In genomic region chr11:63999349-64000025, GRCh38 we compare ENCODE assay signal across 8 cellular contexts. TPM values are rescaled to one million over a fixed set of nuclear protein-coding genes. Genes with fewer than 3 reads are reported as not detected.
DNase-seq lines count a peak whose midpoint lies in the region; ATAC-seq, FAIRE-seq and TF ChIP-seq lines count a peak whose summit lies in the region.

No MANE protein-coding gene starts in this region.

- peak overlapping the region; percentile 56 for H3K4me3 Mint-ChIP-seq in activated B cell treated with CpG ODN at 0.5 μM for 24 hours
- H3K4me3 Mint-ChIP-seq in memory B cell, result peak overlapping the region; percentile 76

- H3K9me3 Mint-ChIP-seq in activated B cell treated with CpG ODN at 0.5 μM for 24 hours (no peaks in the 10 kb centered on the region), memory B cell (no peaks in the 10 kb centered on the region)

- ATAC-seq in activated B cell treated with CpG ODN at 0.5 μM for 24 hours (ENCODE audit: low read depth) (peak; percentile 73), memory B cell (ENCODE audit: low read depth) (peak; percentile 65), HG03565 (IDR thresholded peaks at IDR 0.05; ENCODE audit: unreplicated experiment) (no peak)

- H3K27me3 Mint-ChIP-seq in activated B cell treated with CpG ODN at 0.5 μM for 24 hours (no peaks in the 10 kb centered on the region), memory B cell (no peaks in the 10 kb centered on the region)

- FAIRE-seq in D721Med (lab: Jason Lieb, UNC), result no peak

- peaks cover 9% of the 10 kb centered on the region for H3K4me1 Mint-ChIP-seq in activated B cell treated with CpG ODN at 0.5 μM for 24 hours
- H3K4me1 Mint-ChIP-seq in memory B cell, result peaks cover 21% of the 10 kb centered on the region

- DNase-seq in GM19240 (ENCODE audit: insufficient read length, low spot score) (peak; percentile 37), activated B cell treated with CpG ODN at 0.5 μM for 24 hours (peak; percentile 58), memory B cell (ENCODE audit: low spot score in 2 of 2) (peak; percentile 55 to 68), DMS79 (lab: John Stamatoyannopoulos, UW) (no peak), D721Med (ENCODE audit: insufficient read length, low spot score) (no peak)
- peak; percentile 48 for DNase-seq in central memory CD4-positive, alpha-beta T cell
- peak; percentile 34 for DNase-seq in stimulated activated CD8-positive, alpha-beta memory T cell treated with anti-CD3 and anti-CD28 coated beads, Interleukin-7, amount 100 ng/mL, for 24 hours (ENCODE audit: low read depth)

- POLR2A ChIA-PET in activated B cell treated with CpG ODN at 0.5 μM for 24 hours (lab: Charles Lee), result interaction anchor here (0.6 to 1.9 kb wide), 8 partner anchors 9 to 1077 kb away, joined by 3 to 8 read pairs (median 4); partner anchors contain the start of genes OTUB1 and STIP1

- H3K27ac Mint-ChIP-seq in activated B cell treated with CpG ODN at 0.5 μM for 24 hours, result no peak overlapping the region
- no peak overlapping the region for H3K27ac Mint-ChIP-seq in memory B cell

- peaks cover 37% of the 10 kb centered on the region for H3K36me3 Mint-ChIP-seq in activated B cell treated with CpG ODN at 0.5 μM for 24 hours (ENCODE audit: low read depth)
- peaks cover 27% of the 10 kb centered on the region for H3K36me3 Mint-ChIP-seq in memory B cell

- CTCF ChIA-PET in activated B cell treated with CpG ODN at 0.5 μM for 24 hours (lab: Charles Lee), result interaction anchor here (0.6 to 3.7 kb wide), 9 partner anchors 9 to 778 kb away, joined by 3 to 33 read pairs (median 6); partner anchors contain the start of genes MARK2 and OTUB1

- TF ChIP-seq CTCF in activated B cell treated with CpG ODN at 0.5 μM for 24 hours (IDR thresholded peaks at IDR 0.05) (no peak), D721Med (IDR thresholded peaks at IDR 0.05; ENCODE audit: insufficient read depth, missing control alignments) (no peak)

- intact Hi-C loops in activated B cell treated with CpG ODN at 0.5 μM for 24 hours (cut with micrococcal nuclease), result loop anchor here (1.0 to 2.0 kb wide), 4 partner anchors 25 to 305 kb away; partner anchors contain the start of gene COX8A

RNA-seq across cellular contexts. Expression of gene OTUB1, which starts 13.2 kb away (rescaled TPM):
- total RNA-seq in activated B cell treated with CpG ODN at 0.5 μM for 24 hours, result 87.4 and 92.5 TPM in 2 replicates

RNA-seq across cellular contexts. Expression of gene COX8A, which starts 25.1 kb away (rescaled TPM):
- total RNA-seq in activated B cell treated with CpG ODN at 0.5 μM for 24 hours, result 182 and 217 TPM in 2 replicates

RNA-seq across cellular contexts. Expression of gene FLRT1, which starts 36.2 kb away (rescaled TPM):
- total RNA-seq in activated B cell treated with CpG ODN at 0.5 μM for 24 hours, result not detected in 2 replicates

Comparison
In these comparisons a context has a peak if more than half of its experiments do, and no peak if none do; other contexts are left out.
1. DNase-seq: peak in GM19240 (single experiment), activated B cell treated with CpG ODN at 0.5 μM for 24 hours (single experiment), central memory CD4-positive, alpha-beta T cell (single experiment), memory B cell (2 of 2) and stimulated activated CD8-positive, alpha-beta memory T cell treated with anti-CD3 and anti-CD28 coated beads, Interleukin-7, amount 100 ng/mL, for 24 hours (single experiment); none in DMS79 (single experiment) and D721Med (single experiment).